Comparison of ENCODE assay signal across 13 cellular contexts in genomic region chrX:15475021-15475420, GRCh38. TPM values are rescaled to one million over a fixed set of nuclear protein-coding genes. Genes with fewer than 3 reads are reported as not detected.
DNase-seq lines count a peak whose midpoint lies in the region; ATAC-seq and TF ChIP-seq lines count a peak whose summit lies in the region.
"Had no signal": no experiment of that assay in that cellular context is flagged by ENCODE, and none has a peak within 500 bp of the region (broad histone marks: within the 10 kb centered on the region; RNA-seq: fewer than 3 reads in every experiment).

No MANE protein-coding gene starts in this region.

- TF ChIP-seq POLR2A in esophagus squamous epithelium (IDR thresholded peaks at IDR 0.05), result no peak

- WGBS in esophagus squamous epithelium, 2 donors, result 23 to 24% methylated on average over 5 of the region's 5 CpGs

- H3K4me1 ChIP-seq in esophagus squamous epithelium, result peaks cover 0 to 26% (median 0%) of the 10 kb centered on the region in 3 donors

- no peaks in the 10 kb centered on the region for H3K27me3 ChIP-seq in esophagus squamous epithelium

- no peaks in the 10 kb centered on the region for H3K9me3 ChIP-seq in esophagus squamous epithelium

- peak overlapping the region; percentile 69 to 81 (median 80) for H3K27ac ChIP-seq in esophagus squamous epithelium
- H3K27ac ChIP-seq: C4-2B had no signal

- no peak overlapping the region for H3K4me3 ChIP-seq in esophagus squamous epithelium

- DNase-seq in HPDE6-E6E7 (ENCODE audit: extremely low spot score) (peak; percentile 52), RPMI7951 (ENCODE audit: low read depth) (peak; percentile 47), esophagus squamous epithelium (lab: John Stamatoyannopoulos, UW) (no peak), sciatic nerve (ENCODE audit: low spot score) (no peak), NCI-H1694 treated with DMSO at 0.1 percent for 48 hours (lab: John Stamatoyannopoulos, UW) (no peak), SKM-1 treated with dmso at 0.1 percent for 144 hours (lab: John Stamatoyannopoulos, UW; ENCODE audit: unreplicated experiment) (no peak)
- DNase-seq: activated gamma-delta T cell, islet precursor cell, MM.1S, trophoblast cell had no signal

- peak; percentile 64 for ATAC-seq in sciatic nerve
- ATAC-seq in GM21723 (IDR thresholded peaks at IDR 0.05; ENCODE audit: unreplicated experiment), result no peak
- ATAC-seq: SK-N-SH treated with all-trans-retinoic acid at 6 μM for 48 hours had no signal

- peaks cover 0 to 13% (median 0%) of the 10 kb centered on the region in 3 donors for H3K36me3 ChIP-seq in esophagus squamous epithelium

- TF ChIP-seq CTCF in esophagus squamous epithelium (IDR thresholded peaks at IDR 0.05), result no peak

- intact Hi-C loops in esophagus squamous epithelium (cut with DNase I) (no loop called here), sciatic nerve (cut with DNase I) (no loop called here)

RNA-seq across cellular contexts. Expression of gene PIR, which starts 18.1 kb away (rescaled TPM):
- total RNA-seq in RPMI7951 (2014; rRNA removed; shearing (Covaris generic)), result 25.1 and 27.3 TPM in 2 replicates
- total RNA-seq in esophagus squamous epithelium, result 10 to 100 TPM; 22.1 to 56.3 (median 32.5) TPM
- total RNA-seq in sciatic nerve, result 36.1 TPM

RNA-seq across cellular contexts. Expression of gene BMX, which starts 25.6 kb away (rescaled TPM):
- not detected in 2 replicates for total RNA-seq in RPMI7951 (2014; rRNA removed; shearing (Covaris generic))
- 1 to 10 TPM in 2 of 4 donors, under 1 TPM in 1, not detected in 1; 0.79 to 2.5 (median 1.2) TPM for total RNA-seq in esophagus squamous epithelium
- 4.2 TPM for total RNA-seq in sciatic nerve

Comparison
In these comparisons a context has a peak if more than half of its experiments do, and no peak if none do; other contexts are left out.
1. DNase-seq: peak in HPDE6-E6E7 (single experiment) and RPMI7951 (single experiment); none in esophagus squamous epithelium (single experiment), sciatic nerve (single experiment), NCI-H1694 treated with DMSO at 0.1 percent for 48 hours (single experiment) and SKM-1 treated with dmso at 0.1 percent for 144 hours (single experiment).